21 cellular contexts compared by ENCODE assay signal in genomic region chr11:14980854-14981253, GRCh38.
A peak's percentile ranks its signal among the peaks of the same experiment; 100 is the strongest.
DNase-seq lines count a peak whose midpoint lies in the region; ATAC-seq and TF ChIP-seq lines count a peak whose summit lies in the region.
"Had no signal": no experiment of that assay in that cellular context is flagged by ENCODE, and none has a peak within 500 bp of the region (broad histone marks: within the 10 kb centered on the region; RNA-seq: fewer than 3 reads in every experiment).

No MANE protein-coding gene starts in this region.

- H3K4me3 ChIP-seq in choroid plexus epithelial cell (ENCODE audit: low read depth, low read length) (no peak overlapping the region), retinal pigment epithelial cell (ENCODE audit: low read length) (no peak overlapping the region)
- H3K4me3 ChIP-seq: HAP-1, transverse colon had no signal

- DNase-seq in GM03348 (ENCODE audit: low spot score) (peak; percentile 57), LoVo (ENCODE audit: low spot score) (peak; percentile 16), choroid plexus epithelial cell (ENCODE audit: low read depth) (peak; percentile 10), retinal pigment epithelial cell (ENCODE audit: low read depth) (peak; percentile 92), dedifferentiated amniotic fluid mesenchymal stem cell (ENCODE audit: extremely low spot score) (no peak), NCI-H345 treated with DMSO at 0.1 percent for 48 hours (lab: John Stamatoyannopoulos, UW; ENCODE audit: unreplicated experiment) (no peak)
- DNase-seq: activated CD4-positive, CD25-positive, alpha-beta regulatory T cell treated with anti-CD3 and anti-CD28 coated beads, Interleukin-2, amount 50 U/mL, for 72 hours; activated naive CD4-positive, alpha-beta T cell; effector memory CD4-positive, alpha-beta T cell; immature natural killer cell; NCI-H2171 treated with DMSO at 0.1 percent for 48 hours; NK-92 treated with Interleukin-12 subunit alpha and Interleukin-12 subunit beta, amount 100 ng/mL, for 24 hours; nucleus accumbens; SHP77 treated with DMSO at 0.1 percent for 48 hours; small intestine; T-helper 17 cell; transverse colon had no signal

- no peak for TF ChIP-seq CTCF in choroid plexus epithelial cell (conservative IDR thresholded peaks at IDR 0.05; ENCODE audit: low read depth, low read length)
- no peak for TF ChIP-seq CTCF in retinal pigment epithelial cell (conservative IDR thresholded peaks at IDR 0.05; ENCODE audit: low read depth, low read length)

- no peak for ATAC-seq in GM18520 (IDR thresholded peaks at IDR 0.05; ENCODE audit: unreplicated experiment)
- ATAC-seq in HG02885 (IDR thresholded peaks at IDR 0.05; ENCODE audit: poor library complexity, unreplicated experiment) = no peak
- ATAC-seq: stimulated activated effector memory CD8-positive, alpha-beta T cell treated with anti-CD3 and anti-CD28 coated beads, Interleukin-12 subunit alpha, Interleukin-12 subunit beta, amount 100 ng/mL, for 72 hours; T-helper 17 cell had no signal

Comparison
In these comparisons a context has a peak if more than half of its experiments do, and no peak if none do; other contexts are left out.
1. DNase-seq: peak in GM03348 (single experiment), LoVo (single experiment), choroid plexus epithelial cell (single experiment) and retinal pigment epithelial cell (single experiment); none in dedifferentiated amniotic fluid mesenchymal stem cell (single experiment) and NCI-H345 treated with DMSO at 0.1 percent for 48 hours (single experiment).